20 cellular contexts compared by ENCODE assay signal in the genomic region with DNA sequence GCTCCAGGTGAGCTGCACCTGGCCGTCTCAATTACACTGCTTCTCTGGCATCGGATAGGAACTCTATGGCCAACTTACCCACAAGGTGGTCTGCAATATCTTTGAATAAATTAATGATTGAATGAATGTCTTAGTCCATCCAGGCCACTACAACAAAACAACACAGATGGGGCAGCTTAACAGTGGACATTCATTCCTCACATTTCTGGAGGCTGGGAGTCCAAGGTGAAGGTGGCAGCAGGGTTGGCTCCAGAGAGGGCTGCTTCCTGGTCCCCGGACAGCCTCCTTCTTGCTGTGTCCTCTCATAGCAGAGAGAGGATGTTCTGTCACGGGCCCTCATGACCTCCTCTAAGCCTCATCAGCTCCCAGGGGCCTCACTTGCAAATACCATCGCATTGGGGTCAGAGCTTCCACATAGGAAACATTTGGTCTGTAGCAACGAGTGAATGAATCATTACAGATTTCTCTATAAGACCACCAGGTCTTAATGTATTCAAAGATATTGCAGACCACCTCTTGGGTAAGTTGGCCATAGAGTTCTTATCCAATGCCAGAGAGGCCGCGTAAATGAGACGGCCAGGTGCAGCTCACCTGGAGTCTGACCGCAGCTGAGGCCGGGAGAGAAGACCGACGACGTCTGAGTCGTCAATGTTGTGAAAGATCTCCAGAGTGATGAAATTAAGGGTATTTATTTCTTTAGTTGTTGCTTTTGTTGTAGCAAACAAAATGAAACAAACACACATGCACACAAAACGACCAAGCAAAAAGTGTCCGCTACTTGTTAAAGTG.
A peak's percentile ranks its signal among the peaks of the same experiment; 100 is the strongest.
DNase-seq lines count a peak whose midpoint lies in the region; ATAC-seq and TF ChIP-seq lines count a peak whose summit lies in the region.
"Had no signal": no experiment of that assay in that cellular context is flagged by ENCODE, and none has a peak within 500 bp of the region (broad histone marks: within the 10 kb centered on the region; RNA-seq: fewer than 3 reads in every experiment).

No MANE protein-coding gene starts in this region.

- WGBS in stomach, 5 donors, result 83 to 94% (median 89%) methylated on average over 16 to 17 of the region's 17 CpGs
- 88% methylated on average over 17 of the region's 17 CpGs for WGBS in right cardiac atrium

- TF ChIP-seq POLR2A in stomach (IDR thresholded peaks at IDR 0.05), result no peak

- H3K4me3 ChIP-seq in HEK293 (ENCODE audit: low read depth, low read length) (no peak overlapping the region), stomach (no peak overlapping the region), upper lobe of right lung (no peak overlapping the region), right cardiac atrium (ENCODE audit: low read length) (no peak overlapping the region)
- H3K4me3 ChIP-seq: GM12878, HAP-1, SJSA1 had no signal

- H3K9me3 ChIP-seq in HEK293 (ENCODE audit: control insufficient read depth, insufficient read depth, low read depth, low read length) (no peaks in the 10 kb centered on the region; the same call in 1 of the 2 replicates), stomach (peaks cover 0 to 34% (median 26%) of the 10 kb centered on the region in 4 donors), upper lobe of right lung (peaks cover 10% of the 10 kb centered on the region), right cardiac atrium (ENCODE audit: control insufficient read depth, low read length) (no peaks in the 10 kb centered on the region)
- H3K9me3 ChIP-seq: HAP-1 had no signal

- POLR2A ChIA-PET in activated CD4-positive, alpha-beta T cell treated with anti-CD3 and anti-CD28 coated beads, Interleukin-2, amount 10 ng/mL, durations not matched to agents 7 days and 5 days (lab: Charles Lee), result no interaction called here
- POLR2A ChIA-PET in HEK293 (lab: Yijun Ruan, JAX), result no interaction called here

- CTCF ChIA-PET in activated CD4-positive, alpha-beta T cell treated with anti-CD3 and anti-CD28 coated beads, Interleukin-2, amount 10 ng/mL, durations not matched to agents 7 days and 5 days (lab: Charles Lee), result no interaction called here
- CTCF ChIA-PET in HEK293 (lab: Yijun Ruan, JAX), result no interaction called here

- no peak for TF ChIP-seq CTCF in HEK293 (tag by site-specific recombination; IDR thresholded peaks at IDR 0.05)
- TF ChIP-seq CTCF in stomach (IDR thresholded peaks at IDR 0.05), result no peak
- TF ChIP-seq CTCF in upper lobe of right lung (IDR thresholded peaks at IDR 0.05), result no peak

- no peak overlapping the region for H3K4me3 Mint-ChIP-seq in activated CD4-positive, alpha-beta T cell treated with anti-CD3 and anti-CD28 coated beads, Interleukin-2, amount 10 ng/mL, durations not matched to agents 7 days and 5 days
- no peak overlapping the region for H3K4me3 Mint-ChIP-seq in activated CD4-positive, alpha-beta T cell treated with anti-CD3 and anti-CD28 coated beads, Interleukin-2, amount 10 ng/mL, durations not matched to agents 24 days and 14 days

- TF ChIP-seq EP300 in stomach (IDR thresholded peaks at IDR 0.05), result no peak

- H3K27ac ChIP-seq in HEK293 (ENCODE audit: extremely low read depth, low read depth, low read length) (no peak overlapping the region), stomach (no peak overlapping the region), upper lobe of right lung (no peak overlapping the region), right cardiac atrium (ENCODE audit: low read length) (no peak overlapping the region)
- H3K27ac ChIP-seq: 22Rv1, RWPE1, SJSA1 had no signal

- no peak for ATAC-seq in upper lobe of right lung
- no peak for ATAC-seq in right cardiac atrium
- ATAC-seq: GM12878 had no signal

- DNase-seq in activated CD4-positive, alpha-beta T cell treated with anti-CD3 and anti-CD28 coated beads, Interleukin-2, amount 10 ng/mL, durations not matched to agents 7 days and 5 days, result no peak
- no peak for DNase-seq in activated CD4-positive, alpha-beta T cell treated with anti-CD3 and anti-CD28 coated beads, Interleukin-2, amount 10 ng/mL, durations not matched to agents 24 days and 14 days
- DNase-seq in mesenteric fat pad (ENCODE audit: low spot score) (peak; percentile 47), stomach (peak; percentile 17), NCI-H187 treated with DMSO at 0.1 percent for 48 hours (lab: John Stamatoyannopoulos, UW) (no peak), upper lobe of right lung (no peak), right cardiac atrium (no peak)
- DNase-seq: C1 segment of cervical spinal cord; Calu3; IMR-90; MV-4-11; NCI-H1436; NCI-H2081 treated with DMSO at 0.1 percent for 48 hours; NK-92 treated with Interleukin-12 subunit alpha and Interleukin-12 subunit beta, amount 100 ng/mL, for 24 hours had no signal

- H3K36me3 Mint-ChIP-seq in activated CD4-positive, alpha-beta T cell treated with anti-CD3 and anti-CD28 coated beads, Interleukin-2, amount 10 ng/mL, durations not matched to agents 7 days and 5 days (ENCODE audit: low read depth), result peaks cover 10% of the 10 kb centered on the region
- peaks cover 3% of the 10 kb centered on the region for H3K36me3 Mint-ChIP-seq in activated CD4-positive, alpha-beta T cell treated with anti-CD3 and anti-CD28 coated beads, Interleukin-2, amount 10 ng/mL, durations not matched to agents 24 days and 14 days (ENCODE audit: low read depth)

- peak overlapping the region; percentile 75 for H3K27ac Mint-ChIP-seq in activated CD4-positive, alpha-beta T cell treated with anti-CD3 and anti-CD28 coated beads, Interleukin-2, amount 10 ng/mL, durations not matched to agents 7 days and 5 days
- H3K27ac Mint-ChIP-seq in activated CD4-positive, alpha-beta T cell treated with anti-CD3 and anti-CD28 coated beads, Interleukin-2, amount 10 ng/mL, durations not matched to agents 24 days and 14 days, result no peak overlapping the region

- peaks cover 47% of the 10 kb centered on the region for H3K4me1 Mint-ChIP-seq in activated CD4-positive, alpha-beta T cell treated with anti-CD3 and anti-CD28 coated beads, Interleukin-2, amount 10 ng/mL, durations not matched to agents 7 days and 5 days
- peaks cover 27% of the 10 kb centered on the region for H3K4me1 Mint-ChIP-seq in activated CD4-positive, alpha-beta T cell treated with anti-CD3 and anti-CD28 coated beads, Interleukin-2, amount 10 ng/mL, durations not matched to agents 24 days and 14 days

- intact Hi-C loops in activated CD4-positive, alpha-beta T cell treated with anti-CD3 and anti-CD28 coated beads, Interleukin-2, amount 10 ng/mL, durations not matched to agents 24 days and 14 days (cut with micrococcal nuclease), result no loop called here
- intact Hi-C loops in stomach (cut with DNase I; ENCODE audit: low total_unique reads) (no loop called here), upper lobe of right lung (cut with DNase I) (no loop called here), right cardiac atrium (cut with DNase I) (no loop called here)

- H3K36me3 ChIP-seq in HEK293 (ENCODE audit: control insufficient read depth in 2 of 2, insufficient read depth in 1 of 2, low read length in 2 of 2), result no peaks in the 10 kb centered on the region
- no peaks in the 10 kb centered on the region for H3K36me3 ChIP-seq in stomach
- H3K36me3 ChIP-seq in upper lobe of right lung, result no peaks in the 10 kb centered on the region
- H3K36me3 ChIP-seq: HAP-1, SJSA1 had no signal

- H3K4me1 ChIP-seq in HEK293 (ENCODE audit: control insufficient read depth, insufficient read depth, low read length) (no peaks in the 10 kb centered on the region), stomach (peaks cover 2 to 12% (median 6%) of the 10 kb centered on the region in 4 donors), upper lobe of right lung (no peaks in the 10 kb centered on the region), right cardiac atrium (ENCODE audit: control insufficient read depth, insufficient read depth, low read length) (no peaks in the 10 kb centered on the region)
- H3K4me1 ChIP-seq: HAP-1, SJSA1 had no signal

- peaks cover 24% of the 10 kb centered on the region for H3K9me3 Mint-ChIP-seq in activated CD4-positive, alpha-beta T cell treated with anti-CD3 and anti-CD28 coated beads, Interleukin-2, amount 10 ng/mL, durations not matched to agents 7 days and 5 days
- H3K9me3 Mint-ChIP-seq in activated CD4-positive, alpha-beta T cell treated with anti-CD3 and anti-CD28 coated beads, Interleukin-2, amount 10 ng/mL, durations not matched to agents 24 days and 14 days, result peaks cover 11% of the 10 kb centered on the region

- H3K27me3 ChIP-seq in stomach (peaks cover 0 to 32% (median 0%) of the 10 kb centered on the region in 3 donors), upper lobe of right lung (no peaks in the 10 kb centered on the region), right cardiac atrium (ENCODE audit: control insufficient read depth, insufficient read depth) (no peaks in the 10 kb centered on the region)
- H3K27me3 ChIP-seq: SJSA1 had no signal

- no peaks in the 10 kb centered on the region for H3K27me3 Mint-ChIP-seq in activated CD4-positive, alpha-beta T cell treated with anti-CD3 and anti-CD28 coated beads, Interleukin-2, amount 10 ng/mL, durations not matched to agents 7 days and 5 days
- no peaks in the 10 kb centered on the region for H3K27me3 Mint-ChIP-seq in activated CD4-positive, alpha-beta T cell treated with anti-CD3 and anti-CD28 coated beads, Interleukin-2, amount 10 ng/mL, durations not matched to agents 24 days and 14 days

TF ChIP-seq in HEK293, 187 proteins besides CTCF, POLR2A, EP300 and RAD21:
- TF ChIP-seq, protein P1, sequence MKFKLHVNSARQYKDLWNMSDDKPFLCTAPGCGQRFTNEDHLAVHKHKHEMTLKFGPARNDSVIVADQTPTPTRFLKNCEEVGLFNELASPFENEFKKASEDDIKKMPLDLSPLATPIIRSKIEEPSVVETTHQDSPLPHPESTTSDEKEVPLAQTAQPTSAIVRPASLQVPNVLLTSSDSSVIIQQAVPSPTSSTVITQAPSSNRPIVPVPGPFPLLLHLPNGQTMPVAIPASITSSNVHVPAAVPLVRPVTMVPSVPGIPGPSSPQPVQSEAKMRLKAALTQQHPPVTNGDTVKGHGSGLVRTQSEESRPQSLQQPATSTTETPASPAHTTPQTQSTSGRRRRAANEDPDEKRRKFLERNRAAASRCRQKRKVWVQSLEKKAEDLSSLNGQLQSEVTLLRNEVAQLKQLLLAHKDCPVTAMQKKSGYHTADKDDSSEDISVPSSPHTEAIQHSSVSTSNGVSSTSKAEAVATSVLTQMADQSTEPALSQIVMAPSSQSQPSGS (tag by site-specific recombination; IDR thresholded peaks at IDR 0.05; ENCODE audit: low read depth), result no peak
- TF ChIP-seq ZNF548 (tag by site-specific recombination; IDR thresholded peaks at IDR 0.05), result 0 out of 2 replicates have a peak, but pooled peaks have one; percentile 49

Comparison
In these comparisons a context has a peak if more than half of its experiments do, and no peak if none do; other contexts are left out.
1. DNase-seq: peak in mesenteric fat pad (single experiment) and stomach (single experiment); none in activated CD4-positive, alpha-beta T cell treated with anti-CD3 and anti-CD28 coated beads, Interleukin-2, amount 10 ng/mL, durations not matched to agents 7 days and 5 days (single experiment), activated CD4-positive, alpha-beta T cell treated with anti-CD3 and anti-CD28 coated beads, Interleukin-2, amount 10 ng/mL, durations not matched to agents 24 days and 14 days (single experiment), NCI-H187 treated with DMSO at 0.1 percent for 48 hours (single experiment), upper lobe of right lung (single experiment) and right cardiac atrium (0 of 3).